ENCODE assay signal across 16 cellular contexts in genomic region chr9:126947529-126947928, GRCh38. TPM values are rescaled to one million over a fixed set of nuclear protein-coding genes. Genes with fewer than 3 reads are reported as not detected.
DNase-seq lines count a peak whose midpoint lies in the region; TF ChIP-seq lines count a peak whose summit lies in the region.
"Had no signal": no experiment of that assay in that cellular context is flagged by ENCODE, and none has a peak within 500 bp of the region (broad histone marks: within the 10 kb centered on the region; RNA-seq: fewer than 3 reads in every experiment).

No MANE protein-coding gene starts in this region.

- DNase-seq in DMS 273 (lab: John Stamatoyannopoulos, UW; ENCODE audit: unreplicated experiment) (peak; percentile 27), DMS 273 treated with DMSO at 0.1 percent for 48 hours (lab: John Stamatoyannopoulos, UW) (no peak), COR-L47 (lab: John Stamatoyannopoulos, UW) (peak; percentile 18), NCI-H2171 (lab: John Stamatoyannopoulos, UW) (peak; percentile 46), endodermal cell (peak; percentile 80), midbrain (lab: John Stamatoyannopoulos, UW) (no peak), thyroid gland (no peak)
- DNase-seq in activated effector memory CD4-positive, alpha-beta T cell treated with Interleukin-2 at 50 U/mL for 16 hours: no peak
- DNase-seq: HFFc6, NCI-H1048, spleen had no signal

- H3K4me3 Mint-ChIP-seq in endodermal cell: no peak overlapping the region
- H3K4me3 Mint-ChIP-seq: activated T-helper 17 cell treated with anti-CD3 and anti-CD28 coated beads, Interleukin-2, amount 50 U/mL, for 72 hours; HFFc6 had no signal

- WGBS in endodermal cell (ENCODE audit: insufficient coverage in 1 of 2, insufficient read length in 1 of 2), 2 experiments: 95 to 100% methylated on average over 1 of the region's 1 CpG
- 92 to 95% methylated on average over 1 of the region's 1 CpG for WGBS in thyroid gland, 2 donors

- no peak overlapping the region for H3K27ac Mint-ChIP-seq in endodermal cell
- H3K27ac Mint-ChIP-seq: activated T-helper 17 cell treated with anti-CD3 and anti-CD28 coated beads, Interleukin-2, amount 50 U/mL, for 72 hours; HFFc6 had no signal

- TF ChIP-seq CTCF in endodermal cell (conservative IDR thresholded peaks at IDR 0.05) (peak; percentile 76), thyroid gland (IDR thresholded peaks at IDR 0.05) (peak in 2 of 6 experiments; percentile 8 to 27)

- H3K4me3 ChIP-seq in endodermal cell (ENCODE audit: low read length) (no peak overlapping the region), thyroid gland (replicated peaks in 1 of 3) (no peak overlapping the region)
- H3K4me3 ChIP-seq: SK-N-MC, spleen, thoracic aorta had no signal

- intact Hi-C loops in thyroid gland (cut with DNase I): no loop called here

- no peak for TF ChIP-seq POLR2A in thyroid gland (IDR thresholded peaks at IDR 0.05)

- H3K27ac ChIP-seq in endodermal cell (ENCODE audit: low read depth, low read length) (no peak overlapping the region), thyroid gland (no peak overlapping the region)
- H3K27ac ChIP-seq: 22Rv1, neutrophil, SK-N-MC, spleen, thoracic aorta had no signal

- H3K9me3 ChIP-seq in endodermal cell (ENCODE audit: control insufficient read depth, low read length): no peaks in the 10 kb centered on the region
- no peaks in the 10 kb centered on the region for H3K9me3 ChIP-seq in thyroid gland
- H3K9me3 ChIP-seq: neutrophil, spleen, thoracic aorta had no signal

- H3K27me3 ChIP-seq in endodermal cell (ENCODE audit: control insufficient read depth, insufficient read depth, low read length, poor library complexity, severe bottlenecking): no peaks in the 10 kb centered on the region
- H3K27me3 ChIP-seq in thyroid gland: no peaks in the 10 kb centered on the region
- H3K27me3 ChIP-seq: spleen had no signal

- peaks cover 29% of the 10 kb centered on the region for H3K4me1 Mint-ChIP-seq in endodermal cell
- H3K4me1 Mint-ChIP-seq: activated T-helper 17 cell treated with anti-CD3 and anti-CD28 coated beads, Interleukin-2, amount 50 U/mL, for 72 hours had no signal

- H3K36me3 ChIP-seq in endodermal cell (ENCODE audit: control insufficient read depth, insufficient read depth, low read length) (no peaks in the 10 kb centered on the region), thyroid gland (no peaks in the 10 kb centered on the region)
- H3K36me3 ChIP-seq: neutrophil, spleen, thoracic aorta had no signal

- H3K36me3 Mint-ChIP-seq in endodermal cell (ENCODE audit: low read depth): no peaks in the 10 kb centered on the region

- H3K27me3 Mint-ChIP-seq in endodermal cell (ENCODE audit: insufficient read depth): no peaks in the 10 kb centered on the region
- H3K27me3 Mint-ChIP-seq: activated T-helper 17 cell treated with anti-CD3 and anti-CD28 coated beads, Interleukin-2, amount 50 U/mL, for 72 hours had no signal

- H3K4me1 ChIP-seq in endodermal cell (ENCODE audit: control insufficient read depth, insufficient read depth, low read length): no peaks in the 10 kb centered on the region
- peaks cover 0 to 4% of the 10 kb centered on the region in 2 donors for H3K4me1 ChIP-seq in thyroid gland

- no peaks in the 10 kb centered on the region for H3K9me3 Mint-ChIP-seq in endodermal cell
- H3K9me3 Mint-ChIP-seq: activated T-helper 17 cell treated with anti-CD3 and anti-CD28 coated beads, Interleukin-2, amount 50 U/mL, for 72 hours; HFFc6 had no signal

- no peak overlapping the region for H3K9ac ChIP-seq in endodermal cell (ENCODE audit: extremely low read depth, low read length, poor library complexity, severe bottlenecking)

RNA-seq across cellular contexts. Expression of gene RALGPS1, which starts 32.9 kb away (rescaled TPM):
- total RNA-seq in endodermal cell (10 to 100 TPM; 23.3 to 25.0 TPM), thyroid gland (10 to 100 TPM; 27.3 to 42.1 (median 39.1) TPM)
- polyA plus RNA-seq in endodermal cell (2013, experiment 1 of 2): 21.4 TPM
- 19.9 TPM for polyA plus RNA-seq in endodermal cell (2013, experiment 2 of 2)

Comparison
In these comparisons a context has a peak if more than half of its experiments do, and no peak if none do; other contexts are left out.
1. DNase-seq: peak in DMS 273 (single experiment), COR-L47 (single experiment), NCI-H2171 (single experiment) and endodermal cell (single experiment); none in DMS 273 treated with DMSO at 0.1 percent for 48 hours (single experiment), activated effector memory CD4-positive, alpha-beta T cell treated with Interleukin-2 at 50 U/mL for 16 hours (single experiment), midbrain (single experiment) and thyroid gland (0 of 2).